In genomic region chr2:127675335-127676261, GRCh38 we compare ENCODE assay signal across 8 cellular contexts. TPM values are rescaled to one million over a fixed set of nuclear protein-coding genes. Genes with fewer than 3 reads are reported as not detected.
A peak's percentile ranks its signal among the peaks of the same experiment; 100 is the strongest.
DNase-seq lines count a peak whose midpoint lies in the region; ATAC-seq and TF ChIP-seq lines count a peak whose summit lies in the region.

Gene LIMS2, minus strand, starts transcription at chr2:127675530. Its CDS starts 506 bp downstream, at chr2:127675024.

- H3K4me1 ChIP-seq in duodenal mucosa (ENCODE audit: control insufficient read depth in 1 of 2, insufficient read depth in 2 of 2, low read length in 2 of 2) (peaks cover 0 to 6% of the 10 kb centered on the region in 2 donors), transverse colon (peaks cover 5 to 25% (median 16%) of the 10 kb centered on the region in 4 donors)

- H3K9ac ChIP-seq in duodenal mucosa (ENCODE audit: low read depth in 1 of 2, low read length in 2 of 2), result peak within 1 kb of the TSS; percentile 15 to 25

- TF ChIP-seq POLR2A in transverse colon (IDR thresholded peaks at IDR 0.05), result no peak

- H3K27ac ChIP-seq in duodenal mucosa (ENCODE audit: low read depth, low read length) (peak within 1 kb of the TSS; percentile 10), transverse colon (peak within 1 kb of the TSS; percentile 84 to 95 (median 86))

- peak within 1 kb of the TSS; percentile 83 for H3K4me3 Mint-ChIP-seq in memory B cell

- no peaks in the 10 kb centered on the region for H3K9me3 ChIP-seq in duodenal mucosa (ENCODE audit: control insufficient read depth in 1 of 2, low read length in 2 of 2)
- no peaks in the 10 kb centered on the region for H3K9me3 ChIP-seq in transverse colon

- peak within 1 kb of the TSS; percentile 52 to 55 for H3K4me3 ChIP-seq in duodenal mucosa (ENCODE audit: low read depth in 1 of 2, low read length in 2 of 2)
- peak within 1 kb of the TSS; percentile 42 to 77 (median 69) for H3K4me3 ChIP-seq in transverse colon

- peak; percentile 68 for DNase-seq in EL
- DNase-seq in NCI-H226, result peak; percentile 43
- DNase-seq in memory B cell (ENCODE audit: low spot score in 2 of 2), result no peak
- DNase-seq in transverse colon, result no peak
- no peak for DNase-seq in SIG-M5 (lab: John Stamatoyannopoulos, UW)
- DNase-seq in central memory CD4-positive, alpha-beta T cell, result no peak

- no peaks in the 10 kb centered on the region for H3K36me3 ChIP-seq in duodenal mucosa (ENCODE audit: control insufficient read depth in 1 of 2, insufficient read depth in 2 of 2, low read length in 2 of 2)
- H3K36me3 ChIP-seq in transverse colon, result no peaks in the 10 kb centered on the region

- no peak for TF ChIP-seq EP300 in transverse colon (IDR thresholded peaks at IDR 0.05; ENCODE audit: low read depth)

- no peak within 1 kb of the TSS for H3K27ac Mint-ChIP-seq in memory B cell

- H3K27me3 ChIP-seq in duodenal mucosa (ENCODE audit: control insufficient read depth in 1 of 2, insufficient read depth in 2 of 2, low read length in 2 of 2) (peaks cover 45 to 63% of the 10 kb centered on the region in 2 donors), transverse colon (peaks cover 52% of the 10 kb centered on the region)

- H3K4me1 Mint-ChIP-seq in memory B cell, result peaks cover 18% of the 10 kb centered on the region

- intact Hi-C loops in transverse colon (cut with DNase I; ENCODE audit: low total_unique reads), result loop anchor here (2.0 kb wide), 1 partner anchor 21 kb away; no protein-coding TSS in a partner anchor

- TF ChIP-seq CTCF in transverse colon (IDR thresholded peaks at IDR 0.05), result peak in 1 of 5 experiments; percentile 8

- H3K27me3 Mint-ChIP-seq in memory B cell, result peaks cover 28% of the 10 kb centered on the region

- ATAC-seq in memory B cell (ENCODE audit: low read depth), result peak; percentile 17
- no peak for ATAC-seq in GM18868 (IDR thresholded peaks at IDR 0.05; ENCODE audit: unreplicated experiment)

- H3K9me3 Mint-ChIP-seq in memory B cell, result no peaks in the 10 kb centered on the region

- WGBS in transverse colon (ENCODE audit: low coverage in 1 of 2), 2 donors, result 7% methylated on average over 34 of the region's 56 CpGs; no CpG with 5 or more reads in 1 of the 2 donors

- no peaks in the 10 kb centered on the region for H3K36me3 Mint-ChIP-seq in memory B cell

- in situ Hi-C loops in transverse colon (cut with MboI; ENCODE audit: low pct_ligation_motif_present in 1 of 4, low pct_unique_long_range_greater_than_20kb in 1 of 4, low sequenced_read_pairs in 3 of 4), result no loop called here

RNA-seq across cellular contexts. Expression of gene LIMS2, which starts in this region (rescaled TPM):
- 100 to 1,000 TPM in 2 of 4 donors, 10 to 100 TPM in 2; 34.5 to 198 (median 91.3) TPM for total RNA-seq in transverse colon

Comparison
In these comparisons a context has a peak if more than half of its experiments do, and no peak if none do; other contexts are left out.
1. DNase-seq: peak in EL (single experiment) and NCI-H226 (single experiment); none in memory B cell (0 of 2), transverse colon (single experiment), SIG-M5 (single experiment) and central memory CD4-positive, alpha-beta T cell (single experiment).